ENCODE assay signal across 23 cellular contexts in genomic region chr18:10012526-10012925, GRCh38.
DNase-seq lines count a peak whose midpoint lies in the region; ATAC-seq and TF ChIP-seq lines count a peak whose summit lies in the region.
"Had no signal": no experiment of that assay in that cellular context is flagged by ENCODE, and none has a peak within 500 bp of the region (broad histone marks: within the 10 kb centered on the region; RNA-seq: fewer than 3 reads in every experiment).

No MANE protein-coding gene starts in this region.

- H3K4me1 ChIP-seq in heart left ventricle (peaks cover 0 to 61% (median 43%) of the 10 kb centered on the region in 12 donors), esophagus muscularis mucosa (peaks cover 38 to 53% (median 43%) of the 10 kb centered on the region in 4 donors), sigmoid colon (peaks cover 0 to 58% (median 57%) of the 10 kb centered on the region in 4 donors), lower lobe of right lung (peaks cover 35% of the 10 kb centered on the region), PC-9 (replicated peaks; ENCODE audit: insufficient read depth) (peaks cover 40% of the 10 kb centered on the region)
- H3K4me1 ChIP-seq: BE2C had no signal

- no peaks in the 10 kb centered on the region for H4K20me1 ChIP-seq in PC-9 (ENCODE audit: insufficient read depth)

- DNase-seq in heart left ventricle, result no peak
- DNase-seq in left cardiac atrium, result no peak
- no peak for DNase-seq in esophagus muscularis mucosa (ENCODE audit: extremely low spot score)
- peak; percentile 59 for DNase-seq in sigmoid colon
- no peak for DNase-seq in lower lobe of right lung
- DNase-seq in PC-9, result no peak
- no peak for DNase-seq in endothelial cell (ENCODE audit: low spot score)
- DNase-seq: 8988T; ACHN; BE2C; CD4-positive, CD25-positive, alpha-beta regulatory T cell; DMS153; DND-41; NCI-H1048; NCI-H1417; NCI-H1694; NCI-H2081; NCI-H226; NCI-H510A; Right ventricle myocardium superior; RPMI8226 had no signal

- no peaks in the 10 kb centered on the region for H3K36me3 Mint-ChIP-seq in endothelial cell (ENCODE audit: low read depth, unreplicated experiment)
- H3K36me3 Mint-ChIP-seq: CD4-positive, CD25-positive, alpha-beta regulatory T cell had no signal

- H3K27ac Mint-ChIP-seq in endothelial cell (ENCODE audit: unreplicated experiment), result no peak overlapping the region
- H3K27ac Mint-ChIP-seq: CD4-positive, CD25-positive, alpha-beta regulatory T cell had no signal

- no peak for TF ChIP-seq POLR2A in heart left ventricle (IDR thresholded peaks at IDR 0.05)
- no peak for TF ChIP-seq POLR2A in esophagus muscularis mucosa (IDR thresholded peaks at IDR 0.05; ENCODE audit: low read depth)
- TF ChIP-seq POLR2A in sigmoid colon (IDR thresholded peaks at IDR 0.05), result no peak

- ATAC-seq in heart left ventricle (no peak), left cardiac atrium (no peak), lower lobe of right lung (no peak)

- peaks cover 9% of the 10 kb centered on the region for H3K27me3 Mint-ChIP-seq in endothelial cell (ENCODE audit: unreplicated experiment)
- H3K27me3 Mint-ChIP-seq: CD4-positive, CD25-positive, alpha-beta regulatory T cell had no signal

- 92 to 97% (median 95%) methylated on average over 4 of the region's 4 CpGs for WGBS in heart left ventricle, 4 donors
- 100% methylated on average over 3 of the region's 4 CpGs for WGBS in esophagus muscularis mucosa
- WGBS in sigmoid colon, 2 donors, result 73 to 89% methylated on average over 4 of the region's 4 CpGs

- no peaks in the 10 kb centered on the region for H3K9me2 ChIP-seq in PC-9 (ENCODE audit: insufficient read depth)

- H3K4me1 Mint-ChIP-seq in endothelial cell (ENCODE audit: unreplicated experiment), result peaks cover 8% of the 10 kb centered on the region

- TF ChIP-seq CTCF in heart left ventricle (IDR thresholded peaks at IDR 0.05) (no peak), esophagus muscularis mucosa (IDR thresholded peaks at IDR 0.05) (no peak), sigmoid colon (IDR thresholded peaks at IDR 0.05) (no peak), lower lobe of right lung (IDR thresholded peaks at IDR 0.05) (no peak), PC-9 (conservative IDR thresholded peaks at IDR 0.05) (no peak), endothelial cell (IDR thresholded peaks at IDR 0.05; ENCODE audit: unreplicated experiment) (no peak)

- H3K4me3 ChIP-seq in heart left ventricle (no peak overlapping the region), esophagus muscularis mucosa (no peak overlapping the region), sigmoid colon (no peak overlapping the region), lower lobe of right lung (no peak overlapping the region), PC-9 (no peak overlapping the region)
- H3K4me3 ChIP-seq: SJSA1 had no signal

- H3F3A ChIP-seq in PC-9 (ENCODE audit: insufficient read depth, low read depth), result peaks cover 25% of the 10 kb centered on the region

- no peak overlapping the region for H3K4me2 ChIP-seq in PC-9

- H2AFZ ChIP-seq in PC-9, result no peak overlapping the region

- no peaks in the 10 kb centered on the region for H3K9me3 Mint-ChIP-seq in endothelial cell (ENCODE audit: unreplicated experiment)
- H3K9me3 Mint-ChIP-seq: CD4-positive, CD25-positive, alpha-beta regulatory T cell had no signal

- intact Hi-C loops in heart left ventricle (cut with DNase I), result loop anchor here in 2 of 10 donors (10.0 kb wide), 2 partner anchors 432 to 502 kb away; no protein-coding TSS in a partner anchor
- intact Hi-C loops in left cardiac atrium (cut with DNase I), result no loop called here
- intact Hi-C loops in esophagus muscularis mucosa (cut with DNase I), result no loop called here
- intact Hi-C loops in sigmoid colon (cut with DNase I), result loop anchor here (5.0 kb wide), 1 partner anchor 35 kb away; no protein-coding TSS in a partner anchor
- intact Hi-C loops in lower lobe of right lung (cut with DNase I), result no loop called here
- intact Hi-C loops in PC-9 (cut with micrococcal nuclease; ENCODE audit: unreplicated experiment), result no loop called here

- POLR2A ChIA-PET in PC-9 (lab: Charles Lee; ENCODE audit: unreplicated experiment), result no interaction called here

- H3K79me2 ChIP-seq in PC-9 (ENCODE audit: low read depth), result no peaks in the 10 kb centered on the region

- TF ChIP-seq EP300 in esophagus muscularis mucosa (IDR thresholded peaks at IDR 0.05) (no peak), sigmoid colon (IDR thresholded peaks at IDR 0.05) (no peak)

- no peaks in the 10 kb centered on the region for H3K36me3 ChIP-seq in heart left ventricle
- H3K36me3 ChIP-seq in esophagus muscularis mucosa, result no peaks in the 10 kb centered on the region
- H3K36me3 ChIP-seq in sigmoid colon, result no peaks in the 10 kb centered on the region
- H3K36me3 ChIP-seq in lower lobe of right lung, result no peaks in the 10 kb centered on the region
- no peaks in the 10 kb centered on the region for H3K36me3 ChIP-seq in PC-9 (ENCODE audit: low read depth)
- H3K36me3 ChIP-seq: BE2C, SJSA1 had no signal

- BruUV-seq in PC-9 (replicated peaks; lab: Mats Ljungman, UMichigan), result no TSS peak

- peak overlapping the region in 8 of 12 donors; percentile 4 to 95 (median 82) for H3K27ac ChIP-seq in heart left ventricle
- peak overlapping the region; percentile 78 to 82 (median 82) for H3K27ac ChIP-seq in esophagus muscularis mucosa (replicated peaks in 1 of 4)
- peak overlapping the region in 1 of 4 donors; percentile 77 for H3K27ac ChIP-seq in sigmoid colon
- H3K27ac ChIP-seq in lower lobe of right lung, result no peak overlapping the region
- no peak overlapping the region for H3K27ac ChIP-seq in PC-9
- H3K27ac ChIP-seq: HL-60, SJSA1 had no signal

- CTCF ChIA-PET in PC-9 (lab: Charles Lee), result no interaction called here

- no peaks in the 10 kb centered on the region for H3K9me3 ChIP-seq in heart left ventricle
- H3K9me3 ChIP-seq in esophagus muscularis mucosa, result no peaks in the 10 kb centered on the region
- no peaks in the 10 kb centered on the region for H3K9me3 ChIP-seq in sigmoid colon
- no peaks in the 10 kb centered on the region for H3K9me3 ChIP-seq in lower lobe of right lung
- peaks cover 3% of the 10 kb centered on the region; the same call in 1 of the 2 replicates for H3K9me3 ChIP-seq in PC-9 (ENCODE audit: insufficient read depth, low read depth)
- H3K9me3 ChIP-seq: BE2C, SJSA1 had no signal

- H3K27me3 ChIP-seq in heart left ventricle, result no peaks in the 10 kb centered on the region
- no peaks in the 10 kb centered on the region for H3K27me3 ChIP-seq in esophagus muscularis mucosa
- no peaks in the 10 kb centered on the region for H3K27me3 ChIP-seq in sigmoid colon
- no peaks in the 10 kb centered on the region for H3K27me3 ChIP-seq in lower lobe of right lung (ENCODE audit: low read depth)
- no peaks in the 10 kb centered on the region for H3K27me3 ChIP-seq in PC-9 (ENCODE audit: insufficient read depth, low read depth)
- H3K27me3 ChIP-seq: BE2C, SJSA1 had no signal

- no peak overlapping the region for H3K4me3 Mint-ChIP-seq in endothelial cell (ENCODE audit: unreplicated experiment)
- H3K4me3 Mint-ChIP-seq: CD4-positive, CD25-positive, alpha-beta regulatory T cell had no signal

Comparison
In these comparisons a context has a peak if more than half of its experiments do, and no peak if none do; other contexts are left out.
1. H3K27ac ChIP-seq: peak in heart left ventricle (8 of 12) and esophagus muscularis mucosa (4 of 4); none in lower lobe of right lung (single experiment) and PC-9 (single experiment).